9 cellular contexts compared by ENCODE assay signal in genomic region chr11:64765291-64765803, GRCh38. TPM values are rescaled to one million over a fixed set of nuclear protein-coding genes. Genes with fewer than 3 reads are reported as not detected.
A peak's percentile ranks its signal among the peaks of the same experiment; 100 is the strongest.
DNase-seq lines count a peak whose midpoint lies in the region; ATAC-seq and TF ChIP-seq lines count a peak whose summit lies in the region.
"Had no signal": no experiment of that assay in that cellular context is flagged by ENCODE, and none has a peak within 500 bp of the region (broad histone marks: within the 10 kb centered on the region; RNA-seq: fewer than 3 reads in every experiment).

No MANE protein-coding gene starts in this region.

- no peak overlapping the region for H3K27ac ChIP-seq in CD4-positive, alpha-beta T cell (ENCODE audit: low read depth, low read length)
- H3K27ac ChIP-seq in HCT116 (ENCODE audit: low read depth, low read length) (no peak overlapping the region), caudate nucleus (ENCODE audit: low read depth, low read length) (peak overlapping the region; percentile 36), colonic mucosa (no peak overlapping the region)

- H3K4me1 Mint-ChIP-seq in CD4-positive, alpha-beta T cell (ENCODE audit: low read depth) = peaks cover 87% of the 10 kb centered on the region
- peaks cover 49 to 98% (median 93%) of the 10 kb centered on the region in 4 donors for H3K4me1 Mint-ChIP-seq in naive thymus-derived CD8-positive, alpha-beta T cell

- H3K36me3 ChIP-seq in HCT116 (ENCODE audit: control insufficient read depth in 1 of 2, insufficient read depth in 2 of 2, low read length in 2 of 2) (peaks cover 64 to 70% of the 10 kb centered on the region in 2 experiments), colonic mucosa (peaks cover 52% of the 10 kb centered on the region)

- H3K36me3 Mint-ChIP-seq in CD4-positive, alpha-beta T cell (ENCODE audit: low read depth) = peaks cover 95% of the 10 kb centered on the region
- peaks cover 19 to 74% (median 37%) of the 10 kb centered on the region in 3 donors for H3K36me3 Mint-ChIP-seq in naive thymus-derived CD8-positive, alpha-beta T cell

- H3K9me3 Mint-ChIP-seq in CD4-positive, alpha-beta T cell = no peaks in the 10 kb centered on the region
- H3K9me3 Mint-ChIP-seq in naive thymus-derived CD8-positive, alpha-beta T cell = no peaks in the 10 kb centered on the region

- RAD21 ChIA-PET in HCT116 (lab: Charles Lee; ENCODE audit: low non-redundant PET in 1 of 2, low total read pairs in 2 of 2, uncharacterized antibody in 2 of 2, unreplicated experiment in 2 of 2) = no interaction called here

- peak; percentile 22 for TF ChIP-seq CTCF in CD4-positive, alpha-beta T cell (IDR thresholded peaks at IDR 0.05)
- TF ChIP-seq CTCF in HCT116 (IDR thresholded peaks at IDR 0.05 in 2 of 3, conservative IDR thresholded peaks at IDR 0.05 in 1 of 3; ENCODE audit: borderline replicate concordance in 1 of 3, insufficient read depth in 1 of 3, low read depth in 2 of 3, low read length in 2 of 3) = peak in 2 of 3 experiments; percentile 32 to 40; a peak in 2 of 6 replicates
- no peak for TF ChIP-seq CTCF in colonic mucosa (IDR thresholded peaks at IDR 0.05)

- H3K9me3 ChIP-seq in CD4-positive, alpha-beta T cell (ENCODE audit: control insufficient read depth, low read length) = no peaks in the 10 kb centered on the region
- no peaks in the 10 kb centered on the region for H3K9me3 ChIP-seq in HCT116 (ENCODE audit: control insufficient read depth in 1 of 2, insufficient read depth in 1 of 2, low read depth in 1 of 2, low read length in 2 of 2)
- no peaks in the 10 kb centered on the region for H3K9me3 ChIP-seq in colonic mucosa

- H3K27me3 Mint-ChIP-seq in CD4-positive, alpha-beta T cell = no peaks in the 10 kb centered on the region
- no peaks in the 10 kb centered on the region for H3K27me3 Mint-ChIP-seq in naive thymus-derived CD8-positive, alpha-beta T cell

- peaks cover 0 to 5% of the 10 kb centered on the region in 2 experiments; a peak in 1 of 4 replicates for H3K4me1 ChIP-seq in HCT116 (ENCODE audit: control insufficient read depth in 1 of 2, insufficient read depth in 2 of 2, low read length in 2 of 2)
- H3K4me1 ChIP-seq in colonic mucosa = peaks cover 7% of the 10 kb centered on the region

- CTCF ChIA-PET in CD4-positive, alpha-beta T cell (lab: Charles Lee) = interaction anchor here (1.7 kb wide), 1 partner anchor 22 kb away, joined by 5 read pairs; the partner anchor contains the start of gene RASGRP2
- CTCF ChIA-PET in HCT116 (lab: Charles Lee) = no interaction called here

- TF ChIP-seq POLR2A in HCT116 (IDR thresholded peaks at IDR 0.05; ENCODE audit: borderline replicate concordance, extremely low read depth, insufficient read depth, insufficient read length) = no peak

- no TSS peak for BruUV-seq in HCT116 (replicated peaks; lab: Mats Ljungman, UMichigan)

- TF ChIP-seq RAD21 in HCT116 (IDR thresholded peaks at IDR 0.05; ENCODE audit: low read depth) = no peak

- H2AFZ ChIP-seq in HCT116 (ENCODE audit: low read depth, low read length, poor library complexity, severe bottlenecking) = no peak overlapping the region

- H3K4me3 Mint-ChIP-seq in CD4-positive, alpha-beta T cell = peak overlapping the region; percentile 86
- H3K4me3 Mint-ChIP-seq in naive thymus-derived CD8-positive, alpha-beta T cell = peak overlapping the region; percentile 68 to 93 (median 84)

- no peak for DNase-seq in CD4-positive, alpha-beta T cell
- DNase-seq in HCT116 (ENCODE audit: low read depth, low spot score) (no peak), caudate nucleus (lab: John Stamatoyannopoulos, UW) (peak in 1 of 61 donors; percentile 20), ureter (ENCODE audit: low spot score) (no peak), colonic mucosa (no peak), NK-92 (lab: John Stamatoyannopoulos, UW; ENCODE audit: unreplicated experiment) (no peak)
- peak in 1 of 10 donors; percentile 41 for DNase-seq in naive thymus-derived CD8-positive, alpha-beta T cell
- DNase-seq: dermis blood vessel endothelial cell had no signal

- H3K27me3 ChIP-seq in CD4-positive, alpha-beta T cell (ENCODE audit: control insufficient read depth, insufficient read depth, low read length) = no peaks in the 10 kb centered on the region
- H3K27me3 ChIP-seq in HCT116 (ENCODE audit: insufficient read depth, low read length) (no peaks in the 10 kb centered on the region), colonic mucosa (no peaks in the 10 kb centered on the region)

- no peak overlapping the region for H3K4me3 ChIP-seq in HCT116 (replicated peaks in 1 of 2; ENCODE audit: low read depth in 1 of 2, low read length in 2 of 2)
- no peak overlapping the region for H3K4me3 ChIP-seq in colonic mucosa

- no peak overlapping the region for H3K9ac ChIP-seq in HCT116 (ENCODE audit: low read length)
- H3K9ac ChIP-seq in colonic mucosa (ENCODE audit: low read depth in 2 of 2, low read length in 2 of 2) = no peak overlapping the region

- H3K27ac Mint-ChIP-seq in CD4-positive, alpha-beta T cell = peak overlapping the region; percentile 85
- peak overlapping the region; percentile 80 to 99 (median 92) for H3K27ac Mint-ChIP-seq in naive thymus-derived CD8-positive, alpha-beta T cell

- H3K79me2 ChIP-seq in HCT116 (ENCODE audit: insufficient read depth, low read length) = peaks cover 56% of the 10 kb centered on the region

- H3K4me2 ChIP-seq in HCT116 (ENCODE audit: low read length) = no peak overlapping the region

- ATAC-seq in CD4-positive, alpha-beta T cell (ENCODE audit: poor library complexity) = no peak
- ATAC-seq in HCT116 (no peak), GM18498 (IDR thresholded peaks at IDR 0.05; ENCODE audit: unreplicated experiment) (no peak)
- no peak for ATAC-seq in naive thymus-derived CD8-positive, alpha-beta T cell

- intact Hi-C loops in CD4-positive, alpha-beta T cell (cut with DNase I, micrococcal nuclease) = no loop called here
- intact Hi-C loops in HCT116 (cut with micrococcal nuclease) = no loop called here
- intact Hi-C loops in colonic mucosa (cut with DNase I) = no loop called here

- H4K20me1 ChIP-seq in HCT116 (ENCODE audit: insufficient read depth) = peaks cover 25% of the 10 kb centered on the region; the same call in 1 of the 2 replicates

- H3K9me2 ChIP-seq in HCT116 (ENCODE audit: insufficient read depth) = no peaks in the 10 kb centered on the region

- POLR2A ChIA-PET in CD4-positive, alpha-beta T cell (lab: Charles Lee) = interaction anchor here (2.3 to 15.0 kb wide), 3 partner anchors 10 to 94 kb away, joined by 8 to 634 read pairs (median 363); partner anchors contain the start of genes RASGRP2 and SF1
- POLR2A ChIA-PET in HCT116 (lab: Charles Lee) = no interaction called here
- POLR2A ChIA-PET in naive thymus-derived CD8-positive, alpha-beta T cell (lab: Charles Lee) = interaction anchor here (0.6 to 45.2 kb wide), 6 partner anchors 6 to 734 kb away, joined by 3 to 2320 read pairs (median 5); partner anchors contain the start of genes CDC42BPG, MALAT1, PYGM and RASGRP2

TF ChIP-seq in HCT116, 20 proteins besides CTCF, POLR2A, EP300 and RAD21:
- TF ChIP-seq FOSL1 (IDR thresholded peaks at IDR 0.05; ENCODE audit: low read depth) (no peak), POLR2AphosphoS5 (IDR thresholded peaks at IDR 0.05; ENCODE audit: low read depth, low read length) (no peak), ATF3 (IDR thresholded peaks at IDR 0.05) (no peak), EZH2phosphoT487 (IDR thresholded peaks at IDR 0.05; ENCODE audit: borderline replicate concordance) (no peak), TCF7L2 (IDR thresholded peaks at IDR 0.05; ENCODE audit: borderline replicate concordance, extremely low read depth, insufficient read depth, insufficient read length) (no peak), ZFX (IDR thresholded peaks at IDR 0.05) (no peak)

RNA-seq across cellular contexts. Expression of gene PYGM, which starts 5.6 kb away (rescaled TPM):
- total RNA-seq in CD4-positive, alpha-beta T cell = 1 to 10 TPM; 5.0 to 6.0 TPM
- 1.7 TPM for total RNA-seq in HCT116 (2021; ENCODE audit: unreplicated experiment)
- polyA plus RNA-seq in HCT116 (2012) = 0.51 and 0.56 TPM in 2 replicates
- total RNA-seq in naive thymus-derived CD8-positive, alpha-beta T cell = 10 to 100 TPM; 13.0 to 18.4 TPM
- under 1 TPM; 0.09 to 0.50 (median 0.49) TPM for polyA plus RNA-seq in naive thymus-derived CD8-positive, alpha-beta T cell
- 11.4 TPM for total RNA-seq in ureter
- 1 to 10 TPM; 1.6 to 2.7 TPM for total RNA-seq in colonic mucosa

RNA-seq across cellular contexts. Expression of gene SF1, which starts 13.0 kb away (rescaled TPM):
- total RNA-seq in CD4-positive, alpha-beta T cell = 1,000 to 10,000 TPM; 1,632 to 1,657 TPM
- total RNA-seq in HCT116 (2021; ENCODE audit: unreplicated experiment) (403 TPM), ureter (391 TPM), colonic mucosa (100 to 1,000 TPM; 164 to 220 TPM)
- 177 and 219 TPM in 2 replicates for polyA plus RNA-seq in HCT116 (2012)
- 1,000 to 10,000 TPM; 1,030 to 1,057 TPM for total RNA-seq in naive thymus-derived CD8-positive, alpha-beta T cell
- 100 to 1,000 TPM in 1 of 3 donors, 10 to 100 TPM in 2; 87.0 to 138 (median 96.6) TPM for polyA plus RNA-seq in naive thymus-derived CD8-positive, alpha-beta T cell

RNA-seq across cellular contexts. Expression of gene RASGRP2, which starts 21.4 kb away (rescaled TPM):
- 100 to 1,000 TPM; 668 to 672 TPM for total RNA-seq in CD4-positive, alpha-beta T cell
- total RNA-seq in HCT116 (2021; ENCODE audit: unreplicated experiment) (12.8 TPM), ureter (23.3 TPM), colonic mucosa (1 to 10 TPM; 2.8 to 3.5 TPM)
- polyA plus RNA-seq in HCT116 (2012) = 14.6 and 18.7 TPM in 2 replicates
- total RNA-seq in naive thymus-derived CD8-positive, alpha-beta T cell = 100 to 1,000 TPM; 679 to 682 TPM
- 100 to 1,000 TPM; 168 to 253 (median 185) TPM for polyA plus RNA-seq in naive thymus-derived CD8-positive, alpha-beta T cell

RNA-seq across cellular contexts. Expression of gene MAP4K2, which starts 37.7 kb away (rescaled TPM):
- total RNA-seq in CD4-positive, alpha-beta T cell = 10 to 100 TPM; 71.9 to 74.1 TPM
- 44.2 TPM for total RNA-seq in HCT116 (2021; ENCODE audit: unreplicated experiment)
- polyA plus RNA-seq in HCT116 (2012) = 37.5 and 38.1 TPM in 2 replicates
- total RNA-seq in naive thymus-derived CD8-positive, alpha-beta T cell = 100 to 1,000 TPM; 128 to 135 TPM
- 10 to 100 TPM; 26.6 to 55.5 (median 30.3) TPM for polyA plus RNA-seq in naive thymus-derived CD8-positive, alpha-beta T cell
- 14.0 TPM for total RNA-seq in ureter
- total RNA-seq in colonic mucosa = 10 to 100 TPM in 1 of 2 donors, 1 to 10 TPM in 1; 9.2 to 13.3 TPM

RNA-seq across cellular contexts. Expression of gene NRXN2, which starts 42.4 kb away (rescaled TPM):
- total RNA-seq in CD4-positive, alpha-beta T cell = under 1 TPM; 0.05 to 0.31 TPM
- total RNA-seq in HCT116 (2021; ENCODE audit: unreplicated experiment) (1.5 TPM), ureter (11.6 TPM), colonic mucosa (1 to 10 TPM; 2.2 to 5.4 TPM)
- 0.73 and 1.7 TPM in 2 replicates for polyA plus RNA-seq in HCT116 (2012)
- under 1 TPM in 1 of 2 experiments, not detected in 1; 0.21 TPM for total RNA-seq in naive thymus-derived CD8-positive, alpha-beta T cell
- polyA plus RNA-seq in naive thymus-derived CD8-positive, alpha-beta T cell = not detected
- total RNA-seq: dermis blood vessel endothelial cell had no signal

Comparison
In these comparisons a context has a peak if more than half of its experiments do, and no peak if none do; other contexts are left out.
1. RNA of gene RASGRP2, which starts 21.4 kb away (total RNA-seq): 679 to 682 TPM in naive thymus-derived CD8-positive, alpha-beta T cell and 668 to 672 TPM in CD4-positive, alpha-beta T cell; 23.3 TPM in ureter (single experiment), 12.8 TPM in HCT116 (single experiment) and 2.8 to 3.5 TPM in colonic mucosa; every median in the first group is over 10 times any median in the second.